1 cellular context compared by ENCODE assay signal in the genomic region with DNA sequence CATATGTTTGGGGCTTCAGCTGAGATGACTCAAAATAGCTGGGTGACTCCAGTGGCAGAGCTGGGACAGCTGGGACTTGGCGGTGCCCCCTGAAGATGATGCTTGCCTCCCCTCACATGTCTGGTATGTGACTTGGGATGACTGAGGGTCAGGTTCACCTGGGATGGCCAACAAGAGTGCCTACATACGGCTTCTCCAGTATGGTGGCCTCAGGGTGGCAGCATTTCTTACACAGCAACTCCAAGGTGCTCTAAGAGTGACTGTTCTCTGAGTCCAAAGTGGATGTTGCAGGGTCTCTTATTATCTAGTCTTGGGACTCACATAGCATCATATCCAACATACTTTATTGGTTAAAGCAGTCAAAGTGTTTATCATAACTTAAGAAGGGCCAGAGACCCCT.
TF ChIP-seq lines count a peak whose summit lies in the region.

No MANE protein-coding gene starts in this region.

TF ChIP-seq in K562, 482 proteins besides CTCF, POLR2A, EP300 and RAD21:
- TF ChIP-seq CBFB (CRISPR knock-in tag; IDR thresholded peaks at IDR 0.05) (no peak), SETDB1 (IDR thresholded peaks at IDR 0.05; ENCODE audit: low read length) (no peak), ETV6 (IDR thresholded peaks at IDR 0.05; ENCODE audit: borderline replicate concordance in 1 of 2, low read depth in 2 of 2, low read length in 1 of 2) (no peak), ETV6 (CRISPR knock-in tag; IDR thresholded peaks at IDR 0.05; ENCODE audit: borderline replicate concordance) (no peak), SIN3B (IDR thresholded peaks at IDR 0.05; ENCODE audit: low read depth) (no peak), NR2C2 (CRISPR knock-in tag; IDR thresholded peaks at IDR 0.05) (no peak), NR2C2 (tag; IDR thresholded peaks at IDR 0.05) (no peak), GATAD2B (IDR thresholded peaks at IDR 0.05; ENCODE audit: borderline replicate concordance) (no peak), ZNF79 (CRISPR knock-in tag; IDR thresholded peaks at IDR 0.05; ENCODE audit: low read depth) (no peak), HES1 (IDR thresholded peaks at IDR 0.05; ENCODE audit: low read depth) (no peak)
- TF ChIP-seq, protein P1, sequence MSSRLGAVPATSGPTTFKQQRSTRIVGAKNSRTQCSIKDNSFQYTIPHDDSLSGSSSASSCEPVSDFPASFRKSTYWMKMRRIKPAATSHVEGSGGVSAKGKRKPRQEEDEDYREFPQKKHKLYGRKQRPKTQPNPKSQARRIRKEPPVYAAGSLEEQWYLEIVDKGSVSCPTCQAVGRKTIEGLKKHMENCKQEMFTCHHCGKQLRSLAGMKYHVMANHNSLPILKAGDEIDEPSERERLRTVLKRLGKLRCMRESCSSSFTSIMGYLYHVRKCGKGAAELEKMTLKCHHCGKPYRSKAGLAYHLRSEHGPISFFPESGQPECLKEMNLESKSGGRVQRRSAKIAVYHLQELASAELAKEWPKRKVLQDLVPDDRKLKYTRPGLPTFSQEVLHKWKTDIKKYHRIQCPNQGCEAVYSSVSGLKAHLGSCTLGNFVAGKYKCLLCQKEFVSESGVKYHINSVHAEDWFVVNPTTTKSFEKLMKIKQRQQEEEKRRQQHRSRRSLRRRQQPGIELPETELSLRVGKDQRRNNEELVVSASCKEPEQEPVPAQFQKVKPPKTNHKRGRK (tag; IDR thresholded peaks at IDR 0.05) = no peak
- TF ChIP-seq, protein P2, sequence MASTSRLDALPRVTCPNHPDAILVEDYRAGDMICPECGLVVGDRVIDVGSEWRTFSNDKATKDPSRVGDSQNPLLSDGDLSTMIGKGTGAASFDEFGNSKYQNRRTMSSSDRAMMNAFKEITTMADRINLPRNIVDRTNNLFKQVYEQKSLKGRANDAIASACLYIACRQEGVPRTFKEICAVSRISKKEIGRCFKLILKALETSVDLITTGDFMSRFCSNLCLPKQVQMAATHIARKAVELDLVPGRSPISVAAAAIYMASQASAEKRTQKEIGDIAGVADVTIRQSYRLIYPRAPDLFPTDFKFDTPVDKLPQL (IDR thresholded peaks at IDR 0.05; ENCODE audit: extremely low read depth, insufficient read length) = no peak
- TF ChIP-seq, protein P3, sequence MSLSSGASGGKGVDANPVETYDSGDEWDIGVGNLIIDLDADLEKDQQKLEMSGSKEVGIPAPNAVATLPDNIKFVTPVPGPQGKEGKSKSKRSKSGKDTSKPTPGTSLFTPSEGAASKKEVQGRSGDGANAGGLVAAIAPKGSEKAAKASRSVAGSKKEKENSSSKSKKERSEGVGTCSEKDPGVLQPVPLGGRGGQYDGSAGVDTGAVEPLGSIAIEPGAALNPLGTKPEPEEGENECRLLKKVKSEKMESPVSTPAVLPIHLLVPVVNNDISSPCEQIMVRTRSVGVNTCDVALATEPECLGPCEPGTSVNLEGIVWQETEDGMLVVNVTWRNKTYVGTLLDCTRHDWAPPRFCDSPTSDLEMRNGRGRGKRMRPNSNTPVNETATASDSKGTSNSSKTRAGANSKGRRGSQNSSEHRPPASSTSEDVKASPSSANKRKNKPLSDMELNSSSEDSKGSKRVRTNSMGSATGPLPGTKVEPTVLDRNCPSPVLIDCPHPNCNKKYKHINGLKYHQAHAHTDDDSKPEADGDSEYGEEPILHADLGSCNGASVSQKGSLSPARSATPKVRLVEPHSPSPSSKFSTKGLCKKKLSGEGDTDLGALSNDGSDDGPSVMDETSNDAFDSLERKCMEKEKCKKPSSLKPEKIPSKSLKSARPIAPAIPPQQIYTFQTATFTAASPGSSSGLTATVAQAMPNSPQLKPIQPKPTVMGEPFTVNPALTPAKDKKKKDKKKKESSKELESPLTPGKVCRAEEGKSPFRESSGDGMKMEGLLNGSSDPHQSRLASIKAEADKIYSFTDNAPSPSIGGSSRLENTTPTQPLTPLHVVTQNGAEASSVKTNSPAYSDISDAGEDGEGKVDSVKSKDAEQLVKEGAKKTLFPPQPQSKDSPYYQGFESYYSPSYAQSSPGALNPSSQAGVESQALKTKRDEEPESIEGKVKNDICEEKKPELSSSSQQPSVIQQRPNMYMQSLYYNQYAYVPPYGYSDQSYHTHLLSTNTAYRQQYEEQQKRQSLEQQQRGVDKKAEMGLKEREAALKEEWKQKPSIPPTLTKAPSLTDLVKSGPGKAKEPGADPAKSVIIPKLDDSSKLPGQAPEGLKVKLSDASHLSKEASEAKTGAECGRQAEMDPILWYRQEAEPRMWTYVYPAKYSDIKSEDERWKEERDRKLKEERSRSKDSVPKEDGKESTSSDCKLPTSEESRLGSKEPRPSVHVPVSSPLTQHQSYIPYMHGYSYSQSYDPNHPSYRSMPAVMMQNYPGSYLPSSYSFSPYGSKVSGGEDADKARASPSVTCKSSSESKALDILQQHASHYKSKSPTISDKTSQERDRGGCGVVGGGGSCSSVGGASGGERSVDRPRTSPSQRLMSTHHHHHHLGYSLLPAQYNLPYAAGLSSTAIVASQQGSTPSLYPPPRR (CRISPR knock-in tag; IDR thresholded peaks at IDR 0.05; ENCODE audit: borderline replicate concordance) = no peak
